Comparison of ENCODE assay signal across 1 cellular context in the genomic region with DNA sequence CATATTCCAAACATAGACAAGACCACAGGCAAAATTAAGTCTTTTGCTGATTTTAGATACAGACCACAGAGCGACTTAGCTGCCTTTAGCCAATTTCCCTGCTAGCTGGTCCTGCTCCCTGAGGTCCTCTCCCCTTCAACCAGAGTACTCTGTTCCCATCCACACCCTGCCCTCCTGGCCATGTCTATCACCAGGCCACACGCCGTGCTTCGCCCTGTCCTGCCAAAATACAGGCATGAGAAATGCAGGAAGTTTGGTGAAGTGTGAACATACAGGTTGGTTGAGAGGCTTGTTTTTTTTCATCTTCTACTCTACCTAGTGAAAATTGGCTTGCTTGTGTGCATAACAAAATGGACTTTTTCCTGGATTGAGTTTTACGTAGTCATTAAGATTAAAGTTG.
TF ChIP-seq lines count a peak whose summit lies in the region.

No MANE protein-coding gene starts in this region.

TF ChIP-seq in GM12878, 131 proteins besides CTCF, POLR2A, EP300 and RAD21 (continued from another document):
- TF ChIP-seq BACH1 (IDR thresholded peaks at IDR 0.05; ENCODE audit: borderline replicate concordance): no peak
- TF ChIP-seq ZNF207 (IDR thresholded peaks at IDR 0.05; ENCODE audit: borderline replicate concordance): no peak
- no peak for TF ChIP-seq NBN (IDR thresholded peaks at IDR 0.05)
- TF ChIP-seq RCOR1 (conservative IDR thresholded peaks at IDR 0.05; ENCODE audit: low read depth, low read length): no peak
- no peak for TF ChIP-seq IKZF1 (conservative IDR thresholded peaks at IDR 0.05)
- no peak for TF ChIP-seq RFX5 (IDR thresholded peaks at IDR 0.05; ENCODE audit: low read depth, low read length)
- no peak for TF ChIP-seq YY1 (IDR thresholded peaks at IDR 0.05; ENCODE audit: low read depth, low read length)
- no peak for TF ChIP-seq EGR1 (IDR thresholded peaks at IDR 0.05; ENCODE audit: borderline replicate concordance in 1 of 2, low read depth in 2 of 2, low read length in 2 of 2)
- TF ChIP-seq, protein P1, sequence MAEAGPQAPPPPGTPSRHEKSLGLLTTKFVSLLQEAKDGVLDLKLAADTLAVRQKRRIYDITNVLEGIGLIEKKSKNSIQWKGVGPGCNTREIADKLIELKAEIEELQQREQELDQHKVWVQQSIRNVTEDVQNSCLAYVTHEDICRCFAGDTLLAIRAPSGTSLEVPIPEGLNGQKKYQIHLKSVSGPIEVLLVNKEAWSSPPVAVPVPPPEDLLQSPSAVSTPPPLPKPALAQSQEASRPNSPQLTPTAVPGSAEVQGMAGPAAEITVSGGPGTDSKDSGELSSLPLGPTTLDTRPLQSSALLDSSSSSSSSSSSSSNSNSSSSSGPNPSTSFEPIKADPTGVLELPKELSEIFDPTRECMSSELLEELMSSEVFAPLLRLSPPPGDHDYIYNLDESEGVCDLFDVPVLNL (IDR thresholded peaks at IDR 0.05; ENCODE audit: low read depth, low read length): no peak
- no peak for TF ChIP-seq CEBPB (IDR thresholded peaks at IDR 0.05; ENCODE audit: borderline replicate concordance in 1 of 2, low read depth in 2 of 2, low read length in 2 of 2)
